In the genomic region with DNA sequence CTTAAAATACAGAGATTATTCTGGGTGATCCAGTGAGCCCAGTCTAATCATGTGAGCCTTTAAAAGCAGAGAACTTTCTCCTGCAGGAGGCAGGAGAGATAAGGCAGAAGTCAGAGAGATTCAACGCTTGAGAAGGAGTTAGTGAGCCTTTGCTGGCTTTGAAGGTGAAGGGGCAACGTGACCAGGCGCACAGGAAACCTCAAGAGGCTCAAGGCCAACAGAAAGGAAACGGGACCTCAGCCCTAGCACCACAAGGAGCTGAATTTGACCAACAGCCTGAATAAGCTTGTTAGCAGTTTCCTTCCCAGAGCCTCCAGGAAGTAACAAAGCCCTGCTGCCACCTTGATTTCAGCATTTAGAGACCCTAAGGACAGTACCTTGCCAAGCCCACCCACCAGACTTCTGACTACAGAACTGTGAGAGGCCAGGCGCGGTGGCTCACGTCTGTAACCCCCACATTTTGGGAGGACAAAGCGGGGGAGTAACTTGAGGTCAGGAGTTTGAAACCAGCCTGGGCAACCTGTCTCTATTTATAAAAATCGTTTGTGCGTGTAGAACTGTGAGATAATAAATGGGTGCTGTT, we compare ENCODE assay signal across 10 cellular contexts.
DNase-seq lines count a peak whose midpoint lies in the region; ATAC-seq and TF ChIP-seq lines count a peak whose summit lies in the region.
"Had no signal": no experiment of that assay in that cellular context is flagged by ENCODE, and none has a peak within 500 bp of the region (broad histone marks: within the 10 kb centered on the region; RNA-seq: fewer than 3 reads in every experiment).

No MANE protein-coding gene starts in this region.

- no peaks in the 10 kb centered on the region for H3K27me3 ChIP-seq in CD4-positive, CD25-positive, alpha-beta regulatory T cell (ENCODE audit: control insufficient read depth, insufficient read depth, low read length)
- no peaks in the 10 kb centered on the region for H3K27me3 ChIP-seq in suprapubic skin

- TF ChIP-seq CTCF in suprapubic skin (IDR thresholded peaks at IDR 0.05) = no peak

- no peak overlapping the region for H3K4me3 Mint-ChIP-seq in CD4-positive, CD25-positive, alpha-beta regulatory T cell

- H3K4me3 ChIP-seq in CD4-positive, CD25-positive, alpha-beta regulatory T cell (ENCODE audit: low read depth, low read length) = no peak overlapping the region
- no peak overlapping the region for H3K4me3 ChIP-seq in suprapubic skin
- H3K4me3 ChIP-seq: lung had no signal

- no peaks in the 10 kb centered on the region for H3K36me3 Mint-ChIP-seq in CD4-positive, CD25-positive, alpha-beta regulatory T cell

- DNase-seq in CD4-positive, CD25-positive, alpha-beta regulatory T cell = peak in 2 of 3 donors; percentile 15 to 54
- DNase-seq in GM19238 (ENCODE audit: insufficient read length, low spot score) (peak; percentile 44), UCSD-AML1 (lab: John Stamatoyannopoulos, UW; ENCODE audit: unreplicated experiment) (peak; percentile 82), left cardiac atrium (no peak), HK-2 (ENCODE audit: unreplicated experiment) (no peak), suprapubic skin (ENCODE audit: low spot score in 2 of 2) (no peak)
- no peak for DNase-seq in activated effector memory CD4-positive, alpha-beta T cell treated with anti-CD3 and anti-CD28 coated beads, Interleukin-2, amount 50 U/mL, for 16 hours

- H3K4me1 ChIP-seq in CD4-positive, CD25-positive, alpha-beta regulatory T cell (ENCODE audit: control insufficient read depth, insufficient read depth, low read length, poor library complexity, severe bottlenecking) = peaks cover 12% of the 10 kb centered on the region
- H3K4me1 ChIP-seq in suprapubic skin = no peaks in the 10 kb centered on the region

- TF ChIP-seq EP300 in suprapubic skin (IDR thresholded peaks at IDR 0.05) = no peak

- intact Hi-C loops in left cardiac atrium (cut with DNase I) = no loop called here

- H3K27me3 Mint-ChIP-seq in CD4-positive, CD25-positive, alpha-beta regulatory T cell = no peaks in the 10 kb centered on the region

- H3K27ac ChIP-seq in CD4-positive, CD25-positive, alpha-beta regulatory T cell (ENCODE audit: insufficient read depth, low read length, poor library complexity, severe bottlenecking) = no peak overlapping the region
- H3K27ac ChIP-seq in suprapubic skin = no peak overlapping the region

- peak overlapping the region; percentile 67 to 89 (median 73) for H3K27ac Mint-ChIP-seq in CD4-positive, CD25-positive, alpha-beta regulatory T cell

- 69% methylated on average over 10 of the region's 10 CpGs for WGBS in suprapubic skin

- ATAC-seq in CD4-positive, CD25-positive, alpha-beta regulatory T cell (ENCODE audit: low read depth in 2 of 2) = peak in 1 of 2 donors; percentile 46
- ATAC-seq in HG03159 (IDR thresholded peaks at IDR 0.05; ENCODE audit: unreplicated experiment) = peak; percentile 88
- ATAC-seq in left cardiac atrium = peak; percentile 11 to 57
- ATAC-seq: Panc1 had no signal

- no peaks in the 10 kb centered on the region for H3K36me3 ChIP-seq in CD4-positive, CD25-positive, alpha-beta regulatory T cell (ENCODE audit: control insufficient read depth, insufficient read depth, low read length)
- no peaks in the 10 kb centered on the region for H3K36me3 ChIP-seq in suprapubic skin

- peaks cover 10 to 21% (median 11%) of the 10 kb centered on the region in 4 donors for H3K4me1 Mint-ChIP-seq in CD4-positive, CD25-positive, alpha-beta regulatory T cell

- H3K9me3 Mint-ChIP-seq in CD4-positive, CD25-positive, alpha-beta regulatory T cell = peaks cover 0 to 2% (median 0%) of the 10 kb centered on the region in 7 donors

- H3K9me3 ChIP-seq in CD4-positive, CD25-positive, alpha-beta regulatory T cell (ENCODE audit: control insufficient read depth in 2 of 2, low read length in 2 of 2) = no peaks in the 10 kb centered on the region
- no peaks in the 10 kb centered on the region for H3K9me3 ChIP-seq in suprapubic skin

- no peak for TF ChIP-seq POLR2A in suprapubic skin (IDR thresholded peaks at IDR 0.05)

Comparison
In these comparisons a context has a peak if more than half of its experiments do, and no peak if none do; other contexts are left out.
1. DNase-seq: peak in CD4-positive, CD25-positive, alpha-beta regulatory T cell (2 of 3), GM19238 (single experiment) and UCSD-AML1 (single experiment); none in left cardiac atrium (single experiment), activated effector memory CD4-positive, alpha-beta T cell treated with anti-CD3 and anti-CD28 coated beads, Interleukin-2, amount 50 U/mL, for 16 hours (single experiment), HK-2 (single experiment) and suprapubic skin (0 of 2).